In the genomic region with DNA sequence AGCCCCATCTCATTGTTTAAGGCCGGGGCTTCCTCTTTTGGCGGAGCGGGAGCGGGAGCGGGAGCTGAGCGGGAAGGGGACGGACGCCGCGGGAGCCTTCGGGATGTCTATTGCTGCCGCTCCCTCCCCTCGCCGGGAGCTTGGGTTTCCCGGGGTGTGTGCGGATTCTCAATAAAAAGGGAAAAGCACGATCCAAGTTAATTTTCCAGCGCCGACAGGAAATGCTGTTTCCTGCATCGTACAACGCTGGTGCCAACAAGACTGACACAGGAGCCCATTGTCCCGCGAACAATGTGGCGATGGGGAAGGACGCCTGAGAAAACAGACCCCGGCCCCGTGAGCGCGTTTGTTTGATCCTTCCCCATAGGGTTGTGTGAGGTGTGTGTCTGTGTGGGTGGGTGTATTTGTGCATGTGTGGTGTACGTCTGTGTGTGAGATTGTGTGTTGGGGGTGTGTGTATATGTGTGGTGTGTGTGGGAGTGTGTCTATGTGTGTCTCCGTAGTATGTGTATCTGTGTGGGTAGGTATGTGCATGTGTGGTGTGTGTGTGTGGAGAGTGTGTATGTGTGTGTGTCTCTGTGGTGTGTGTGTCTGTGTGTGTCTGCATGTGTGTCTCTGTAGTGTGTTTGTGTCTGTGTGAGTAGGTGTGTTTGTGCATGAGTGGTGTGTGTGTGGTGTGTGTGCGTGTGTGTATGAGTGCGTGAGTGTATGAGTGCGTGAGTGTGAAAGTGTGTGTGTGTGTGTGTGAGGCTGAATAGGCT, we compare ENCODE assay signal across 1 cellular context.
TF ChIP-seq lines count a peak whose summit lies in the region.

No MANE protein-coding gene starts in this region.

TF ChIP-seq in HEK293, 187 proteins besides CTCF, POLR2A, EP300 and RAD21 (continued from another document):
- TF ChIP-seq ZNF214 (tag by site-specific recombination; IDR thresholded peaks at IDR 0.05; ENCODE audit: borderline replicate concordance) (no peak), IKZF3 (tag by site-specific recombination; IDR thresholded peaks at IDR 0.05) (peak; percentile 35; the same call in 1 of the 2 replicates), ZBTB48 (tag by site-specific recombination; IDR thresholded peaks at IDR 0.05) (peak; percentile 41; the same call in 1 of the 2 replicates), KLF16 (tag by site-specific recombination; IDR thresholded peaks at IDR 0.05) (no peak), ZNF302 (tag by site-specific recombination; IDR thresholded peaks at IDR 0.05; ENCODE audit: low read depth) (no peak), ZNF510 (tag by site-specific recombination; IDR thresholded peaks at IDR 0.05; ENCODE audit: insufficient replicate concordance) (no peak), ZNF785 (tag by site-specific recombination; IDR thresholded peaks at IDR 0.05) (0 out of 2 replicates have a peak, but pooled peaks have one; percentile 55), ZNF664 (tag by site-specific recombination; IDR thresholded peaks at IDR 0.05) (no peak), ZNF624 (tag by site-specific recombination; IDR thresholded peaks at IDR 0.05) (no peak), GLI4 (tag by site-specific recombination; IDR thresholded peaks at IDR 0.05) (peak; percentile 71; the same call in 1 of the 2 replicates), ZNF2 (tag by site-specific recombination; IDR thresholded peaks at IDR 0.05) (peak; percentile 78)
